In genomic region chr9:38031594-38031993, GRCh38 we compare ENCODE assay signal across 21 cellular contexts. TPM values are rescaled to one million over a fixed set of nuclear protein-coding genes. Genes with fewer than 3 reads are reported as not detected.
DNase-seq lines count a peak whose midpoint lies in the region; ATAC-seq and TF ChIP-seq lines count a peak whose summit lies in the region.
"Had no signal": no experiment of that assay in that cellular context is flagged by ENCODE, and none has a peak within 500 bp of the region (broad histone marks: within the 10 kb centered on the region; RNA-seq: fewer than 3 reads in every experiment).

No MANE protein-coding gene starts in this region.

- 96% methylated on average over 4 of the region's 4 CpGs for WGBS in thymus

- H3K27ac ChIP-seq in epithelial cell of prostate: peak overlapping the region; percentile 90
- H3K27ac ChIP-seq in mucosa of rectum (ENCODE audit: low read depth in 2 of 2, low read length in 2 of 2): peak overlapping the region; percentile 83 to 86
- peak overlapping the region; percentile 60 for H3K27ac ChIP-seq in thymus (ENCODE audit: low read depth)
- H3K27ac ChIP-seq: SJSA1 had no signal

- H3K4me1 ChIP-seq in mucosa of rectum (ENCODE audit: control insufficient read depth in 2 of 2, insufficient read depth in 2 of 2, low read length in 2 of 2): peaks cover 28 to 36% of the 10 kb centered on the region in 2 donors
- peaks cover 3% of the 10 kb centered on the region for H3K4me1 ChIP-seq in thymus (ENCODE audit: control insufficient read depth, insufficient read depth, low read length)

- H3K9me3 ChIP-seq in mucosa of rectum (ENCODE audit: control insufficient read depth in 2 of 2, low read length in 2 of 2) (no peaks in the 10 kb centered on the region), thymus (ENCODE audit: control insufficient read depth) (no peaks in the 10 kb centered on the region)
- H3K9me3 ChIP-seq: ascending aorta, MG63, SJSA1 had no signal

- H3K4me3 ChIP-seq in LNCaP clone FGC (ENCODE audit: low read depth, low read length) (no peak overlapping the region), mucosa of rectum (ENCODE audit: low read length in 2 of 2) (no peak overlapping the region), thymus (ENCODE audit: low read length) (no peak overlapping the region)
- H3K4me3 ChIP-seq: ascending aorta, MG63, SJSA1 had no signal

- H3K36me3 ChIP-seq in mucosa of rectum (ENCODE audit: control insufficient read depth in 2 of 2, insufficient read depth in 2 of 2, low read length in 2 of 2): no peaks in the 10 kb centered on the region
- H3K36me3 ChIP-seq in thymus (ENCODE audit: control insufficient read depth, insufficient read depth): no peaks in the 10 kb centered on the region
- H3K36me3 ChIP-seq: ascending aorta, MG63, SJSA1 had no signal

- DNase-seq in LNCaP clone FGC (ENCODE audit: low read depth): peak; percentile 43
- DNase-seq in epithelial cell of prostate (ENCODE audit: low read depth, low spot score): no peak
- DNase-seq in NCI-H2107 treated with DMSO at 0.1 percent for 48 hours (lab: John Stamatoyannopoulos, UW; ENCODE audit: unreplicated experiment): no peak
- DNase-seq in iPS-NIHi7 (ENCODE audit: extremely low spot score): no peak
- no peak for DNase-seq in activated CD8-positive, alpha-beta memory T cell treated with anti-CD3 and anti-CD28 coated beads, Interleukin-2, amount 50 U/mL, for 4 hours
- DNase-seq: activated CD4-positive, alpha-beta T cell treated with anti-CD3 and anti-CD28 coated beads for 36 hours; activated CD8-positive, alpha-beta memory T cell treated with anti-CD3 and anti-CD28 coated beads, Interleukin-2, amount 50 U/mL, for 48 hours; activated naive CD4-positive, alpha-beta T cell; MG63; naive thymus-derived CD4-positive, alpha-beta T cell; NCI-H1694 treated with DMSO at 0.1 percent for 48 hours; NCI-H524; posterior cingulate gyrus; stimulated activated naive B cell treated with anti-CD40 and anti-IgM and Interleukin-4, amounts not matched to agents 10 μg/mL and 1 μg/mL and 100 μg/mL, for 72 hours; T-helper 9 cell had no signal

- ATAC-seq in HG02981 (IDR thresholded peaks at IDR 0.05; ENCODE audit: unreplicated experiment): no peak
- ATAC-seq: activated CD4-positive, alpha-beta T cell treated with anti-CD3 and anti-CD28 coated beads for 36 hours; HCT116; naive thymus-derived CD4-positive, alpha-beta T cell; stimulated activated naive B cell treated with anti-CD40 and anti-IgM and Interleukin-4, amounts not matched to agents 10 μg/mL and 1 μg/mL and 100 μg/mL, for 72 hours had no signal

- TF ChIP-seq CTCF in LNCaP clone FGC (IDR thresholded peaks at IDR 0.05; ENCODE audit: control insufficient read depth, extremely low read depth, insufficient read depth): no peak

- no peaks in the 10 kb centered on the region for H3K27me3 ChIP-seq in mucosa of rectum (ENCODE audit: control insufficient read depth in 2 of 2, insufficient read depth in 2 of 2, low read length in 2 of 2)
- H3K27me3 ChIP-seq in thymus (ENCODE audit: control insufficient read depth, insufficient read depth): no peaks in the 10 kb centered on the region
- H3K27me3 ChIP-seq: ascending aorta, MG63, SJSA1 had no signal

- H3K9ac ChIP-seq in mucosa of rectum (ENCODE audit: low read depth in 1 of 2, low read length in 2 of 2): peak overlapping the region; percentile 50 to 52

RNA-seq across cellular contexts. Expression of gene SHB, which starts 37.4 kb away (rescaled TPM):
- 5.5 TPM for polyA plus RNA-seq in thymus
